ENCODE assay signal across 9 cellular contexts in the genomic region with DNA sequence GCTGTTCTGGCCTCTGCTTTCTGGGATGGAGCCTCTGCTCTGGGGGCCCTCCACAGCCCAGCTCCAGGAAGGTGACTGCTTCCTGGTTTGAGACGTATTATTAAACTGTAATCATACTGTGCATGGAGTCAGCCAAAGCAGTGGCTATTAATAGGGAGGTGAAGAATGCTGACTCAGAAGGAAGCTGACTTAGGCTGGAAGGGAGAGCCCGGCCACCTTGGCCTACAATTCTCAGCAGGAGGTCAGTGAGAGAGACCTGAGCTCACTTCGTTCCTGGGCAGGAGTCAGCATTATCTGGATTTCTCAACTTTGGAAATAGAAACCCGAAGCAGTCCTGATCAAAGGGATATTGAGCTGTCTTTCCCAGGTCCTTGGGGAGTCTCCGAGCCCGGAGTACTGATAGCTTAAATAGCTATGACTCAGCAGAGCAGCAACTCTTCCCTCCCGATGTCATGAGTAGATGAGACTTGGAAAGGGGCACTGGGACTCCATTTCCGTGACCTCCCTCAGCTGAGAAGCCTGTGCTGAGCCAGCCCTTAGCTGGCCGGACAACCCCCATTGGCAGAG.
DNase-seq lines count a peak whose midpoint lies in the region; ATAC-seq and TF ChIP-seq lines count a peak whose summit lies in the region.
"Had no signal": no experiment of that assay in that cellular context is flagged by ENCODE, and none has a peak within 500 bp of the region (broad histone marks: within the 10 kb centered on the region; RNA-seq: fewer than 3 reads in every experiment).

No MANE protein-coding gene starts in this region.

- H3K9me3 Mint-ChIP-seq in immature natural killer cell = no peaks in the 10 kb centered on the region

- H3K27ac Mint-ChIP-seq in immature natural killer cell = no peak overlapping the region

- H3K4me3 Mint-ChIP-seq in immature natural killer cell = no peak overlapping the region

- no peak for ATAC-seq in HG02840 (IDR thresholded peaks at IDR 0.05; ENCODE audit: low FRiP score, unreplicated experiment)

- H3K4me3 ChIP-seq in right atrium auricular region (no peak overlapping the region), spleen (no peak overlapping the region)

- no peak for TF ChIP-seq POLR2A in spleen (IDR thresholded peaks at IDR 0.05)

- H3K4me1 Mint-ChIP-seq in immature natural killer cell = no peaks in the 10 kb centered on the region

- H3K36me3 ChIP-seq in right atrium auricular region (no peaks in the 10 kb centered on the region), spleen (no peaks in the 10 kb centered on the region)

- no peaks in the 10 kb centered on the region for H3K9me3 ChIP-seq in right atrium auricular region
- no peaks in the 10 kb centered on the region for H3K9me3 ChIP-seq in spleen

- 52 to 73% (median 65%) methylated on average over 6 to 9 of the region's 9 CpGs for WGBS in spleen, 5 donors

- DNase-seq in HCEC 1CT (peak; percentile 81), amniotic epithelial cell (ENCODE audit: low read depth) (peak; percentile 86), right atrium auricular region (ENCODE audit: low spot score) (peak; percentile 65), spleen (no peak), NCI-H510A treated with DMSO at 0.1 percent for 48 hours (lab: John Stamatoyannopoulos, UW) (no peak), immature natural killer cell (no peak), NCI-H1694 treated with DMSO at 0.1 percent for 48 hours (lab: John Stamatoyannopoulos, UW) (no peak)
- DNase-seq: activated CD8-positive, alpha-beta memory T cell treated with anti-CD3 and anti-CD28 coated beads for 24 hours had no signal

- H3K27ac ChIP-seq in right atrium auricular region = peak overlapping the region; percentile 91 to 95
- H3K27ac ChIP-seq in spleen = peak overlapping the region in 7 of 8 donors; percentile 10 to 65 (median 41)

- no peak for TF ChIP-seq CTCF in right atrium auricular region (IDR thresholded peaks at IDR 0.05)
- TF ChIP-seq CTCF in spleen (IDR thresholded peaks at IDR 0.05 in 8 of 11, conservative IDR thresholded peaks at IDR 0.05 in 3 of 11) = no peak

- intact Hi-C loops in spleen (cut with DNase I; ENCODE audit: low total_unique reads) = no loop called here

- H3K27me3 ChIP-seq in right atrium auricular region = no peaks in the 10 kb centered on the region
- no peaks in the 10 kb centered on the region for H3K27me3 ChIP-seq in spleen (replicated peaks in 1 of 7)

- H3K4me1 ChIP-seq in right atrium auricular region = peaks cover 0 to 67% of the 10 kb centered on the region in 2 donors
- peaks cover 10 to 57% (median 34%) of the 10 kb centered on the region in 6 donors for H3K4me1 ChIP-seq in spleen

- no peaks in the 10 kb centered on the region for H3K27me3 Mint-ChIP-seq in immature natural killer cell (ENCODE audit: low read depth in 3 of 3)

- H3K36me3 Mint-ChIP-seq in immature natural killer cell = no peaks in the 10 kb centered on the region

Comparison
In these comparisons a context has a peak if more than half of its experiments do, and no peak if none do; other contexts are left out.
1. DNase-seq: peak in HCEC 1CT (single experiment), amniotic epithelial cell (single experiment) and right atrium auricular region (single experiment); none in spleen (single experiment), NCI-H510A treated with DMSO at 0.1 percent for 48 hours (single experiment), immature natural killer cell (0 of 3) and NCI-H1694 treated with DMSO at 0.1 percent for 48 hours (single experiment).